9 cellular contexts compared by ENCODE assay signal in the genomic region with DNA sequence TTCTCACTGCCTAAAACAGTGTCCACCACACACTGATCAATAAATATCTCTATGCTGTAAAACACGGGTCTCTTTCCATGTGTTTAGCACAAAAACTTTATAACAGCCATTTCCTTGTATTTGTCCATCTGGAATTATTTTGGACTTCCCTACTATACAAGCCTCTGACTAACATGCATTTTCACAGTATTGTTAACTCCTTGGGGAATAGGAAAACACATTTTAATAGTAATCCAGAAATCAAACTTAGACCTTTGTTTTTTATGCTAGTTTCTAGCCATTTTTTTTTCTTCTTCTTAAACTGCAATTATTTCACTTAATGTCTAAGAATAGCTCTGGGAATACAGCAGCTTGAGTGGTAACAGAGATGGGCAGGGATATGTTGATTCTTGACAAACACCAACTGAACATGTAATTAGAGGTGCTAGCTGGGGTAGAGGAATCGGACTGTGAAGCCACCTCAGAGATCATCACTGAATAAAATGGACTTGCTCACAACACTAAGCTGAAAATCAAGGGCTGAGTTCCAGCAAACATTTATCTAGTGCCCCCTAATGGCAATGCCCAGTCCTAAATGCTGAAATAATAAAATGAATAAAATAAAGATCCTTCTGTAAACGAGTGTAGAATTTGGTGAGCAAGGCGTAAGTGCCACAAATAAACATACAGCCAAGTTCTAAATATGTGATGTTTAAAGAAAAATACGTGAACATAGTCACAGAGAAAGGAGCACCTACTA.
DNase-seq lines count a peak whose midpoint lies in the region; TF ChIP-seq lines count a peak whose summit lies in the region.
"Had no signal": no experiment of that assay in that cellular context is flagged by ENCODE, and none has a peak within 500 bp of the region (broad histone marks: within the 10 kb centered on the region; RNA-seq: fewer than 3 reads in every experiment).

No MANE protein-coding gene starts in this region.

- H3K79me2 ChIP-seq in OCI-LY1 (ENCODE audit: insufficient read depth, low read length): no peaks in the 10 kb centered on the region

- H3K36me3 ChIP-seq in OCI-LY1 (ENCODE audit: insufficient read depth, low read length): no peaks in the 10 kb centered on the region
- H3K36me3 ChIP-seq: neutrophil had no signal

- H3K9me2 ChIP-seq in OCI-LY1 (ENCODE audit: low read depth, low read length): no peaks in the 10 kb centered on the region

- H3K27ac Mint-ChIP-seq in activated T-helper 1 cell treated with anti-CD3 and anti-CD28 coated beads, Interleukin-12 subunit alpha, Interleukin-12 subunit beta, Interleukin-2, Interleukin-4 antibody, amounts not matched to agents 30 ng/mL and 10 ng/mL and 1 ng/mL, durations not matched to agents 14 hours and 24 hours and 36 hours: no peak overlapping the region

- no peak overlapping the region for H3K4me2 ChIP-seq in OCI-LY1 (ENCODE audit: low read length)

- no peaks in the 10 kb centered on the region for H3K9me3 Mint-ChIP-seq in activated T-helper 1 cell treated with anti-CD3 and anti-CD28 coated beads, Interleukin-12 subunit alpha, Interleukin-12 subunit beta, Interleukin-2, Interleukin-4 antibody, amounts not matched to agents 30 ng/mL and 10 ng/mL and 1 ng/mL, durations not matched to agents 14 hours and 24 hours and 36 hours

- no peaks in the 10 kb centered on the region for H3K4me1 ChIP-seq in OCI-LY1 (ENCODE audit: insufficient read depth, low read length, severe bottlenecking)

- no peak overlapping the region for H3K27ac ChIP-seq in OCI-LY1 (ENCODE audit: low read depth, low read length, poor library complexity, severe bottlenecking)
- H3K27ac ChIP-seq: neutrophil had no signal

- H3K36me3 Mint-ChIP-seq in activated T-helper 1 cell treated with anti-CD3 and anti-CD28 coated beads, Interleukin-12 subunit alpha, Interleukin-12 subunit beta, Interleukin-2, Interleukin-4 antibody, amounts not matched to agents 30 ng/mL and 10 ng/mL and 1 ng/mL, durations not matched to agents 14 hours and 24 hours and 36 hours (ENCODE audit: low read depth): no peaks in the 10 kb centered on the region

- WGBS in lower leg skin, 2 donors: 40 to 44% methylated on average over 5 of the region's 5 CpGs

- no peaks in the 10 kb centered on the region for H3F3A ChIP-seq in OCI-LY1 (ENCODE audit: insufficient read depth, low read length)

- no peaks in the 10 kb centered on the region for H3K9me3 ChIP-seq in OCI-LY1 (ENCODE audit: low read length)
- H3K9me3 ChIP-seq: neutrophil had no signal

- no peak for TF ChIP-seq POLR2A in lower leg skin (IDR thresholded peaks at IDR 0.05)

- no peak overlapping the region for H2AFZ ChIP-seq in OCI-LY1 (ENCODE audit: low read length)

- no peaks in the 10 kb centered on the region for H3K4me1 Mint-ChIP-seq in activated T-helper 1 cell treated with anti-CD3 and anti-CD28 coated beads, Interleukin-12 subunit alpha, Interleukin-12 subunit beta, Interleukin-2, Interleukin-4 antibody, amounts not matched to agents 30 ng/mL and 10 ng/mL and 1 ng/mL, durations not matched to agents 14 hours and 24 hours and 36 hours (ENCODE audit: low read depth)

- DNase-seq in NCI-H1105 treated with DMSO at 0.1 percent for 48 hours (lab: John Stamatoyannopoulos, UW) (peak; percentile 14), NCI-H1105 (lab: John Stamatoyannopoulos, UW) (no peak), fibroblast of pulmonary artery (ENCODE audit: low read depth) (peak; percentile 78), skeletal muscle cell (ENCODE audit: low read depth) (peak; percentile 54), lower leg skin (ENCODE audit: low spot score in 2 of 2) (no peak), NK-92 (lab: John Stamatoyannopoulos, UW; ENCODE audit: unreplicated experiment) (no peak)
- no peak for DNase-seq in activated T-helper 1 cell treated with anti-CD3 and anti-CD28 coated beads, Interleukin-12 subunit alpha, Interleukin-12 subunit beta, Interleukin-2, Interleukin-4 antibody, amounts not matched to agents 30 ng/mL and 10 ng/mL and 1 ng/mL, durations not matched to agents 14 hours and 24 hours and 36 hours (ENCODE audit: low spot score)

- intact Hi-C loops in lower leg skin (cut with DNase I; ENCODE audit: low total_unique reads): no loop called here
- intact Hi-C loops in activated T-helper 1 cell treated with anti-CD3 and anti-CD28 coated beads, Interleukin-12 subunit alpha, Interleukin-12 subunit beta, Interleukin-2, Interleukin-4 antibody, amounts not matched to agents 30 ng/mL and 10 ng/mL and 1 ng/mL, durations not matched to agents 14 hours and 24 hours and 36 hours (cut with micrococcal nuclease): no loop called here

- H3K9ac ChIP-seq in OCI-LY1 (ENCODE audit: low read length): no peak overlapping the region

- H3K4me3 Mint-ChIP-seq in activated T-helper 1 cell treated with anti-CD3 and anti-CD28 coated beads, Interleukin-12 subunit alpha, Interleukin-12 subunit beta, Interleukin-2, Interleukin-4 antibody, amounts not matched to agents 30 ng/mL and 10 ng/mL and 1 ng/mL, durations not matched to agents 14 hours and 24 hours and 36 hours: no peak overlapping the region

- H3K4me3 ChIP-seq in OCI-LY1 (ENCODE audit: low read depth, low read length, poor library complexity, severe bottlenecking) (no peak overlapping the region), fibroblast of pulmonary artery (replicated peaks; ENCODE audit: low read depth, low read length) (no peak overlapping the region), skeletal muscle cell (ENCODE audit: low read depth, low read length) (no peak overlapping the region), lower leg skin (ENCODE audit: low read depth, poor library complexity, severe bottlenecking) (no peak overlapping the region)

- peaks cover 2% of the 10 kb centered on the region for H3K27me3 Mint-ChIP-seq in activated T-helper 1 cell treated with anti-CD3 and anti-CD28 coated beads, Interleukin-12 subunit alpha, Interleukin-12 subunit beta, Interleukin-2, Interleukin-4 antibody, amounts not matched to agents 30 ng/mL and 10 ng/mL and 1 ng/mL, durations not matched to agents 14 hours and 24 hours and 36 hours (ENCODE audit: insufficient read depth)

- no peaks in the 10 kb centered on the region for H4K20me1 ChIP-seq in OCI-LY1 (ENCODE audit: insufficient read depth, low read length)

- H3K27me3 ChIP-seq in OCI-LY1 (ENCODE audit: insufficient read depth, low read length): no peaks in the 10 kb centered on the region
- H3K27me3 ChIP-seq: neutrophil had no signal

- peak; percentile 57 for TF ChIP-seq CTCF in OCI-LY1 (IDR thresholded peaks at IDR 0.05; ENCODE audit: low read length)
- peak; percentile 82 for TF ChIP-seq CTCF in fibroblast of pulmonary artery (IDR thresholded peaks at IDR 0.05; ENCODE audit: low read length, missing control alignments)
- no peak for TF ChIP-seq CTCF in lower leg skin (IDR thresholded peaks at IDR 0.05)

Comparison
In these comparisons a context has a peak if more than half of its experiments do, and no peak if none do; other contexts are left out.
1. DNase-seq: peak in NCI-H1105 treated with DMSO at 0.1 percent for 48 hours (single experiment), fibroblast of pulmonary artery (single experiment) and skeletal muscle cell (single experiment); none in NCI-H1105 (single experiment), lower leg skin (0 of 2), NK-92 (single experiment) and activated T-helper 1 cell treated with anti-CD3 and anti-CD28 coated beads, Interleukin-12 subunit alpha, Interleukin-12 subunit beta, Interleukin-2, Interleukin-4 antibody, amounts not matched to agents 30 ng/mL and 10 ng/mL and 1 ng/mL, durations not matched to agents 14 hours and 24 hours and 36 hours (single experiment).
2. CTCF ChIP-seq: peak in OCI-LY1 (single experiment) and fibroblast of pulmonary artery (single experiment); none in lower leg skin (0 of 3).